Comparison of ENCODE assay signal across 11 cellular contexts in genomic region chrX:24694825-24695224, GRCh38. TPM values are rescaled to one million over a fixed set of nuclear protein-coding genes. Genes with fewer than 3 reads are reported as not detected.
A peak's percentile ranks its signal among the peaks of the same experiment; 100 is the strongest.
DNase-seq lines count a peak whose midpoint lies in the region; ATAC-seq and TF ChIP-seq lines count a peak whose summit lies in the region.
"Had no signal": no experiment of that assay in that cellular context is flagged by ENCODE, and none has a peak within 500 bp of the region (broad histone marks: within the 10 kb centered on the region; RNA-seq: fewer than 3 reads in every experiment).

No MANE protein-coding gene starts in this region.

- POLR2A ChIA-PET in CD8-positive, alpha-beta T cell (lab: Charles Lee): no interaction called here

- no peak for DNase-seq in CD8-positive, alpha-beta T cell
- DNase-seq in HFF-Myc (ENCODE audit: extremely low read depth, low read depth): no peak
- no peak for DNase-seq in activated T-helper 2 cell treated with anti-CD3 and anti-CD28 coated beads, Interferon-gamma antibody, Interleukin-2, Interleukin-4, amounts not matched to agents 10 μg/mL and 5 μg/mL and 100 μg/mL, durations not matched to agents 14 hours and 24 hours and 36 hours (ENCODE audit: low spot score)
- DNase-seq in mesenchymal stem cell: peak; percentile 3
- no peak for DNase-seq in CD14-positive monocyte (ENCODE audit: low spot score)
- DNase-seq in NCI-H2171 treated with DMSO at 0.1 percent for 48 hours (lab: John Stamatoyannopoulos, UW): no peak
- no peak for DNase-seq in stimulated activated CD8-positive, alpha-beta memory T cell treated with anti-CD3 and anti-CD28 coated beads, Interleukin-4, amount 100 ng/mL, for 48 hours
- DNase-seq in GOT3 (lab: John Stamatoyannopoulos, UW): no peak
- DNase-seq: heart right ventricle, NCI-H524, uterus had no signal

- H3K36me3 Mint-ChIP-seq in CD8-positive, alpha-beta T cell: peaks cover 7% of the 10 kb centered on the region
- H3K36me3 Mint-ChIP-seq in activated T-helper 2 cell treated with anti-CD3 and anti-CD28 coated beads, Interferon-gamma antibody, Interleukin-2, Interleukin-4, amounts not matched to agents 10 μg/mL and 5 μg/mL and 100 μg/mL, durations not matched to agents 14 hours and 24 hours and 36 hours (ENCODE audit: low read depth): peaks cover 16% of the 10 kb centered on the region
- peaks cover 0 to 2% of the 10 kb centered on the region in 2 donors for H3K36me3 Mint-ChIP-seq in CD14-positive monocyte

- no peak overlapping the region for H3K14ac ChIP-seq in mesenchymal stem cell (ENCODE audit: low read length in 2 of 2)

- H3K27ac Mint-ChIP-seq in CD8-positive, alpha-beta T cell: no peak overlapping the region
- H3K27ac Mint-ChIP-seq in activated T-helper 2 cell treated with anti-CD3 and anti-CD28 coated beads, Interferon-gamma antibody, Interleukin-2, Interleukin-4, amounts not matched to agents 10 μg/mL and 5 μg/mL and 100 μg/mL, durations not matched to agents 14 hours and 24 hours and 36 hours: peak overlapping the region; percentile 67
- H3K27ac Mint-ChIP-seq in CD14-positive monocyte: no peak overlapping the region

- H3K9me3 Mint-ChIP-seq in CD8-positive, alpha-beta T cell: no peaks in the 10 kb centered on the region
- no peaks in the 10 kb centered on the region for H3K9me3 Mint-ChIP-seq in activated T-helper 2 cell treated with anti-CD3 and anti-CD28 coated beads, Interferon-gamma antibody, Interleukin-2, Interleukin-4, amounts not matched to agents 10 μg/mL and 5 μg/mL and 100 μg/mL, durations not matched to agents 14 hours and 24 hours and 36 hours
- H3K9me3 Mint-ChIP-seq in CD14-positive monocyte: peaks cover 0 to 2% (median 0%) of the 10 kb centered on the region in 7 donors

- H2AK5ac ChIP-seq in mesenchymal stem cell (ENCODE audit: low read length, severe bottlenecking): no peak overlapping the region

- peaks cover 1% of the 10 kb centered on the region for H3K79me1 ChIP-seq in mesenchymal stem cell (replicated peaks; ENCODE audit: low read length, poor library complexity, severe bottlenecking)

- no peak overlapping the region for H2BK15ac ChIP-seq in mesenchymal stem cell (ENCODE audit: low read depth, poor library complexity, severe bottlenecking)

- H3K36me3 ChIP-seq in CD8-positive, alpha-beta T cell (ENCODE audit: insufficient read depth, low read length): no peaks in the 10 kb centered on the region
- H3K36me3 ChIP-seq in mesenchymal stem cell (ENCODE audit: control insufficient read depth in 1 of 2, insufficient read depth in 2 of 2, low read depth in 1 of 2, low read length in 2 of 2): no peaks in the 10 kb centered on the region
- H3K36me3 ChIP-seq: uterus had no signal

- H3K9me3 ChIP-seq in CD8-positive, alpha-beta T cell (ENCODE audit: low read length): no peaks in the 10 kb centered on the region
- H3K9me3 ChIP-seq in mesenchymal stem cell (ENCODE audit: control insufficient read depth, low read length): no peaks in the 10 kb centered on the region
- H3K9me3 ChIP-seq: heart right ventricle, uterus had no signal

- no peak overlapping the region for H4K91ac ChIP-seq in mesenchymal stem cell (ENCODE audit: low read length)

- no peak overlapping the region for H2BK120ac ChIP-seq in mesenchymal stem cell (ENCODE audit: low read depth, low read length)

- H3K4me3 ChIP-seq in CD8-positive, alpha-beta T cell (ENCODE audit: low read depth, low read length): peak overlapping the region; percentile 77
- H3K4me3 ChIP-seq in HFF-Myc (replicated peaks; ENCODE audit: low read depth, low read length) (peak overlapping the region; percentile 65), mesenchymal stem cell (ENCODE audit: insufficient read depth in 1 of 2, low read depth in 1 of 2, low read length in 2 of 2) (peak overlapping the region in 1 of 2 experiments; percentile 85)

- ATAC-seq in CD8-positive, alpha-beta T cell: no peak

- peak overlapping the region; percentile 89 for H3K9ac ChIP-seq in mesenchymal stem cell (ENCODE audit: low read length)

- WGBS in mesenchymal stem cell: no CpG with 5 or more reads among the region's 6 CpGs

- TF ChIP-seq CTCF in CD8-positive, alpha-beta T cell (IDR thresholded peaks at IDR 0.05): no peak
- no peak for TF ChIP-seq CTCF in HFF-Myc (IDR thresholded peaks at IDR 0.05; ENCODE audit: low read depth, low read length, missing control alignments)
- no peak for TF ChIP-seq CTCF in CD14-positive monocyte (IDR thresholded peaks at IDR 0.05)

- H3K18ac ChIP-seq in mesenchymal stem cell (ENCODE audit: low read depth in 1 of 2, low read length in 2 of 2): no peak overlapping the region

- H2AFZ ChIP-seq in mesenchymal stem cell (ENCODE audit: low read depth, low read length): no peak overlapping the region

- H3K4me1 Mint-ChIP-seq in CD8-positive, alpha-beta T cell (ENCODE audit: low read depth): peaks cover 24% of the 10 kb centered on the region
- H3K4me1 Mint-ChIP-seq in activated T-helper 2 cell treated with anti-CD3 and anti-CD28 coated beads, Interferon-gamma antibody, Interleukin-2, Interleukin-4, amounts not matched to agents 10 μg/mL and 5 μg/mL and 100 μg/mL, durations not matched to agents 14 hours and 24 hours and 36 hours (ENCODE audit: low read depth): peaks cover 11% of the 10 kb centered on the region
- H3K4me1 Mint-ChIP-seq in CD14-positive monocyte: peaks cover 9% of the 10 kb centered on the region

- H3K4me1 ChIP-seq in CD8-positive, alpha-beta T cell (ENCODE audit: insufficient read depth, low read length): peaks cover 9% of the 10 kb centered on the region
- H3K4me1 ChIP-seq in mesenchymal stem cell (ENCODE audit: control insufficient read depth, insufficient read depth, low read depth, low read length): no peaks in the 10 kb centered on the region
- H3K4me1 ChIP-seq: uterus had no signal

- no peaks in the 10 kb centered on the region for H3K27me3 ChIP-seq in CD8-positive, alpha-beta T cell (ENCODE audit: insufficient read depth, low read length)
- H3K27me3 ChIP-seq in mesenchymal stem cell (ENCODE audit: control insufficient read depth in 1 of 2, insufficient read depth in 1 of 2, low read length in 2 of 2): no peaks in the 10 kb centered on the region
- H3K27me3 ChIP-seq: heart right ventricle, uterus had no signal

- H4K8ac ChIP-seq in mesenchymal stem cell (ENCODE audit: low read length): no peak overlapping the region

- CTCF ChIA-PET in CD8-positive, alpha-beta T cell (lab: Charles Lee): interaction anchor here (0.6 kb wide), 1 partner anchor 19 kb away, joined by 4 read pairs; no protein-coding TSS in a partner anchor

- H2BK12ac ChIP-seq in mesenchymal stem cell (ENCODE audit: low read length in 2 of 2): no peak overlapping the region

- no peak overlapping the region for H2BK5ac ChIP-seq in mesenchymal stem cell (ENCODE audit: low read depth, low read length, poor library complexity, severe bottlenecking)

- H3K23ac ChIP-seq in mesenchymal stem cell (ENCODE audit: low read length in 2 of 2): no peak overlapping the region

- no peak overlapping the region for H3K4me2 ChIP-seq in mesenchymal stem cell (ENCODE audit: low read length, poor library complexity, severe bottlenecking)

- H3K27me3 Mint-ChIP-seq in CD8-positive, alpha-beta T cell (ENCODE audit: low read depth): no peaks in the 10 kb centered on the region
- H3K27me3 Mint-ChIP-seq in activated T-helper 2 cell treated with anti-CD3 and anti-CD28 coated beads, Interferon-gamma antibody, Interleukin-2, Interleukin-4, amounts not matched to agents 10 μg/mL and 5 μg/mL and 100 μg/mL, durations not matched to agents 14 hours and 24 hours and 36 hours (ENCODE audit: low read depth): peaks cover 1% of the 10 kb centered on the region
- H3K27me3 Mint-ChIP-seq in CD14-positive monocyte (ENCODE audit: low read depth in 3 of 3): peaks cover 0 to 4% (median 0%) of the 10 kb centered on the region in 3 donors

- no peak overlapping the region for H3K4ac ChIP-seq in mesenchymal stem cell (ENCODE audit: low read depth in 1 of 2, low read length in 2 of 2)

- peak overlapping the region; percentile 90 for H3K4me3 Mint-ChIP-seq in CD8-positive, alpha-beta T cell
- H3K4me3 Mint-ChIP-seq in activated T-helper 2 cell treated with anti-CD3 and anti-CD28 coated beads, Interferon-gamma antibody, Interleukin-2, Interleukin-4, amounts not matched to agents 10 μg/mL and 5 μg/mL and 100 μg/mL, durations not matched to agents 14 hours and 24 hours and 36 hours (ENCODE audit: low read depth): peak overlapping the region; percentile 89
- no peak overlapping the region for H3K4me3 Mint-ChIP-seq in CD14-positive monocyte

- intact Hi-C loops in CD8-positive, alpha-beta T cell (cut with DNase I, micrococcal nuclease): loop anchor here (5.0 to 10.0 kb wide), 2 partner anchors 48 to 190 kb away; partner anchors contain the start of gene PCYT1B (in 1 of the 2)
- intact Hi-C loops in activated T-helper 2 cell treated with anti-CD3 and anti-CD28 coated beads, Interferon-gamma antibody, Interleukin-2, Interleukin-4, amounts not matched to agents 10 μg/mL and 5 μg/mL and 100 μg/mL, durations not matched to agents 14 hours and 24 hours and 36 hours (cut with micrococcal nuclease): loop anchor here (5.0 kb wide), 2 partner anchors 183 to 228 kb away; partner anchors contain the start of gene PDK3
- intact Hi-C loops in CD14-positive monocyte (cut with micrococcal nuclease): no loop called here

- no peak overlapping the region for H3K27ac ChIP-seq in CD8-positive, alpha-beta T cell (ENCODE audit: low read depth, low read length)
- no peak overlapping the region for H3K27ac ChIP-seq in mesenchymal stem cell (ENCODE audit: low read length, poor library complexity, severe bottlenecking)

RNA-seq across cellular contexts. Expression of gene POLA1, which starts 1.1 kb away (rescaled TPM):
- total RNA-seq in CD8-positive, alpha-beta T cell: 1 to 10 TPM; 3.4 to 3.8 TPM
- 36.3 and 36.7 TPM in 2 replicates for total RNA-seq in activated T-helper 2 cell treated with anti-CD3 and anti-CD28 coated beads, Interferon-gamma antibody, Interleukin-2, Interleukin-4, amounts not matched to agents 10 μg/mL and 5 μg/mL and 100 μg/mL, durations not matched to agents 14 hours and 24 hours and 36 hours
- 1.9 TPM for polyA plus RNA-seq in mesenchymal stem cell (2013, experiment 1 of 2)
- 2.3 TPM for polyA plus RNA-seq in mesenchymal stem cell (2013, experiment 2 of 2)
- 1 to 10 TPM; 1.2 to 1.4 TPM for polyA plus RNA-seq in CD14-positive monocyte

RNA-seq across cellular contexts. Expression of gene PCYT1B, which starts 47.7 kb away (rescaled TPM):
- total RNA-seq in CD8-positive, alpha-beta T cell: not detected
- total RNA-seq in activated T-helper 2 cell treated with anti-CD3 and anti-CD28 coated beads, Interferon-gamma antibody, Interleukin-2, Interleukin-4, amounts not matched to agents 10 μg/mL and 5 μg/mL and 100 μg/mL, durations not matched to agents 14 hours and 24 hours and 36 hours: 0.09 and 0.21 TPM in 2 replicates
- 0.54 TPM for polyA plus RNA-seq in mesenchymal stem cell (2013, experiment 1 of 2)
- 0.74 TPM for polyA plus RNA-seq in mesenchymal stem cell (2013, experiment 2 of 2)
- under 1 TPM in 1 of 2 donors, not detected in 1; 0.15 TPM for polyA plus RNA-seq in CD14-positive monocyte

Comparison
In these comparisons a context has a peak if more than half of its experiments do, and no peak if none do; other contexts are left out.
1. H3K4me3 Mint-ChIP-seq: peak in CD8-positive, alpha-beta T cell (single experiment) and activated T-helper 2 cell treated with anti-CD3 and anti-CD28 coated beads, Interferon-gamma antibody, Interleukin-2, Interleukin-4, amounts not matched to agents 10 μg/mL and 5 μg/mL and 100 μg/mL, durations not matched to agents 14 hours and 24 hours and 36 hours (single experiment); none in CD14-positive monocyte (0 of 2).
2. intact Hi-C loops: an anchor here in CD8-positive, alpha-beta T cell (5.0 to 10.0 kb wide) and activated T-helper 2 cell treated with anti-CD3 and anti-CD28 coated beads, Interferon-gamma antibody, Interleukin-2, Interleukin-4, amounts not matched to agents 10 μg/mL and 5 μg/mL and 100 μg/mL, durations not matched to agents 14 hours and 24 hours and 36 hours (5.0 kb wide); none called in CD14-positive monocyte.